28 cellular contexts compared by ENCODE assay signal in the genomic region with DNA sequence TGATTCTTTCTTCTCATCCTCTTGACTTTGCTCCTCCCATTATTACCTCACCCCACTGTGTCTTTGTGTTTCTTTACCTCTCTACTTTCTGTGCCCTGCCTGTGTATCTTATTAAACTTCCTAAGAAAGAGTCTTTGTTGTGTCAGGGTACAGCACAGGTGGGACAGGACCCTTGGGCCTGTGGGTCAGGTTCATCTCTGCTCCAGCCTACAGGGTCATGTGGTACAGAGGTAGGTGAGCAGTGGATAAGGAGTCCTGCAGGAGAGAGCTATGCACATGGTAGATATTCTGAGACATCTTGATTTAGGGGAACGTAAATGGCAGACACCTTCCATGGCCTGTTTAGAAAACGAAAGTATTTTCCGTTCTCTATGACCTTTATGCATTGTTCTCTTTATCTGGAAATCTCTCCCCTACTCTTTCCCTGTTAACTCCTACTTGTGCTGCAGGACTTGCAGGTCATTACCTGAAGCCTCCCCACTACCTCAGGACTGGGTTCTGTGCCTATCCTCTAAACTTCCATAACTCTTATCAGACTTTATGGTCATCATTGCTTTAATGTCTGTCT. TPM values are rescaled to one million over a fixed set of nuclear protein-coding genes. Genes with fewer than 3 reads are reported as not detected.
DNase-seq lines count a peak whose midpoint lies in the region; ATAC-seq, FAIRE-seq and TF ChIP-seq lines count a peak whose summit lies in the region.
"Had no signal": no experiment of that assay in that cellular context is flagged by ENCODE, and none has a peak within 500 bp of the region (broad histone marks: within the 10 kb centered on the region; RNA-seq: fewer than 3 reads in every experiment).

No MANE protein-coding gene starts in this region.

- H3K4me3 ChIP-seq in heart left ventricle (peak overlapping the region in 3 of 12 donors; percentile 3 to 15 (median 7)), adrenal gland (peak overlapping the region in 1 of 4 donors; percentile 29), kidney (ENCODE audit: low read length in 2 of 2) (peak overlapping the region; percentile 4 to 22), subcutaneous abdominal adipose tissue (ENCODE audit: low read depth in 1 of 5, low read length in 5 of 5) (peak overlapping the region in 4 of 5 donors; percentile 11 to 51 (median 24))
- H3K4me3 ChIP-seq: ovary, SK-N-MC had no signal

- TF ChIP-seq POLR2A in heart left ventricle (IDR thresholded peaks at IDR 0.05) (no peak), adrenal gland (IDR thresholded peaks at IDR 0.05) (no peak)

- H3K4me1 ChIP-seq in heart left ventricle, result peaks cover 0 to 30% (median 12%) of the 10 kb centered on the region in 12 donors
- peaks cover 8 to 46% of the 10 kb centered on the region in 2 donors for H3K4me1 ChIP-seq in adrenal gland (replicated peaks in 1 of 2)
- no peaks in the 10 kb centered on the region for H3K4me1 ChIP-seq in kidney (ENCODE audit: control insufficient read depth in 1 of 2, insufficient read depth in 1 of 2, low read depth in 1 of 2, low read length in 2 of 2)
- peaks cover 0 to 30% (median 3%) of the 10 kb centered on the region in 5 donors for H3K4me1 ChIP-seq in subcutaneous abdominal adipose tissue (ENCODE audit: control insufficient read depth in 5 of 5, insufficient read depth in 5 of 5, low read length in 5 of 5)
- H3K4me1 ChIP-seq: breast epithelium had no signal

- H3K27ac ChIP-seq in heart left ventricle (peak overlapping the region in 3 of 12 donors; percentile 22 to 58 (median 52)), adrenal gland (peak overlapping the region in 3 of 5 donors; percentile 30 to 70 (median 58)), kidney (ENCODE audit: low read depth in 2 of 2, low read length in 2 of 2) (no peak overlapping the region), subcutaneous abdominal adipose tissue (ENCODE audit: low read depth, low read length) (no peak overlapping the region)
- H3K27ac ChIP-seq: breast epithelium, KMS-11, ovary, SK-N-MC had no signal

- FAIRE-seq in kidney (lab: Jason Lieb, UNC), result no peak
- FAIRE-seq: A204.1, GM18507, HTR-8/SVneo, RCC 7860 had no signal

- no peaks in the 10 kb centered on the region for H3K27me3 ChIP-seq in heart left ventricle
- no peaks in the 10 kb centered on the region for H3K27me3 ChIP-seq in adrenal gland
- no peaks in the 10 kb centered on the region for H3K27me3 ChIP-seq in subcutaneous abdominal adipose tissue (ENCODE audit: control insufficient read depth in 5 of 5, insufficient read depth in 4 of 5, low read length in 5 of 5)
- H3K27me3 ChIP-seq: breast epithelium, ovary had no signal

- no peaks in the 10 kb centered on the region for H3K9me3 ChIP-seq in heart left ventricle
- no peaks in the 10 kb centered on the region for H3K9me3 ChIP-seq in adrenal gland (replicated peaks in 1 of 3)
- no peaks in the 10 kb centered on the region for H3K9me3 ChIP-seq in kidney (ENCODE audit: control insufficient read depth in 1 of 2, low read length in 2 of 2)
- H3K9me3 ChIP-seq in subcutaneous abdominal adipose tissue (ENCODE audit: control insufficient read depth in 5 of 5, low read length in 5 of 5), result no peaks in the 10 kb centered on the region
- H3K9me3 ChIP-seq: breast epithelium, ovary had no signal

- no peaks in the 10 kb centered on the region for H3K36me3 ChIP-seq in heart left ventricle
- H3K36me3 ChIP-seq in adrenal gland (replicated peaks in 1 of 2), result no peaks in the 10 kb centered on the region
- H3K36me3 ChIP-seq in kidney (ENCODE audit: control insufficient read depth in 1 of 2, insufficient read depth in 2 of 2, low read length in 2 of 2), result no peaks in the 10 kb centered on the region
- no peaks in the 10 kb centered on the region for H3K36me3 ChIP-seq in subcutaneous abdominal adipose tissue (ENCODE audit: control insufficient read depth in 5 of 5, insufficient read depth in 5 of 5, low read length in 5 of 5)
- H3K36me3 ChIP-seq: breast epithelium, ovary had no signal

- H3K9ac ChIP-seq in kidney (ENCODE audit: low read length in 2 of 2), result no peak overlapping the region
- H3K9ac ChIP-seq in subcutaneous abdominal adipose tissue (ENCODE audit: low read length in 5 of 5), result no peak overlapping the region
- H3K9ac ChIP-seq: KMS-11 had no signal

- DNase-seq in heart left ventricle, result no peak
- no peak for DNase-seq in Right ventricle myocardium inferior (ENCODE audit: missing footprints)
- DNase-seq in adrenal gland, result no peak
- no peak for DNase-seq in kidney
- DNase-seq in effector CD8-positive, alpha-beta T cell (lab: John Stamatoyannopoulos, UW), result no peak
- DNase-seq: activated CD4-positive, alpha-beta T cell treated with anti-CD3 and anti-CD28 coated beads for 4 hours; activated naive CD4-positive, alpha-beta T cell; activated T-cell treated with anti-CD3 and anti-CD28 coated beads, Interleukin-2, amount 50 U/mL, for 48 hours; AML-193; CD8-positive, alpha-beta T cell; GF-D8; midbrain; NCI-H1694; NCI-H2171; NCI-H510A treated with DMSO at 0.1 percent for 48 hours; ovary; right cardiac atrium; stimulated activated CD4-positive, alpha-beta T cell treated with anti-CD3 and anti-CD28 coated beads, Interleukin-15, amount 100 ng/mL, for 24 hours had no signal

- intact Hi-C loops in heart left ventricle (cut with DNase I) (no loop called here), Right ventricle myocardium inferior (cut with DNase I) (no loop called here), adrenal gland (cut with DNase I) (no loop called here), kidney (cut with DNase I) (no loop called here)

- peak in 3 of 4 donors; percentile 19 to 31 (median 22) for ATAC-seq in heart left ventricle
- no peak for ATAC-seq in Right ventricle myocardium inferior
- ATAC-seq in GM18511 (IDR thresholded peaks at IDR 0.05; ENCODE audit: unreplicated experiment), result no peak
- ATAC-seq in HG03139 (IDR thresholded peaks at IDR 0.05; ENCODE audit: unreplicated experiment), result no peak
- ATAC-seq: CD8-positive, alpha-beta T cell had no signal

- TF ChIP-seq CTCF in heart left ventricle (IDR thresholded peaks at IDR 0.05), result no peak
- TF ChIP-seq CTCF in adrenal gland (IDR thresholded peaks at IDR 0.05), result no peak
- no peak for TF ChIP-seq CTCF in kidney (IDR thresholded peaks at IDR 0.05; ENCODE audit: borderline replicate concordance, extremely low read depth, insufficient read depth)

- 17 to 44% (median 31%) methylated on average over 3 of the region's 3 CpGs for WGBS in heart left ventricle, 4 donors
- 31 to 45% (median 33%) methylated on average over 3 of the region's 3 CpGs for WGBS in adrenal gland, 4 donors

RNA-seq across cellular contexts. Expression of a gene that starts 9.9 kb away (rescaled TPM):
- total RNA-seq in heart left ventricle (1 to 10 TPM in 8 of 9 donors, under 1 TPM in 1; 0.99 to 4.0 (median 2.8) TPM), Right ventricle myocardium inferior (2.5 TPM), adrenal gland (10 to 100 TPM; 13.8 to 53.4 (median 35.2) TPM), kidney (10.7 TPM)
- polyA plus RNA-seq in heart left ventricle (1 to 10 TPM; 1.3 to 2.5 TPM), adrenal gland (10 to 100 TPM; 10.6 to 15.8 (median 14.8) TPM), kidney (ENCODE audit: insufficient read depth, low read depth, low replicate concordance) (20.3 TPM)

RNA-seq across cellular contexts. Expression of a gene that starts 50.9 kb away (rescaled TPM):
- 100 to 1,000 TPM in 4 of 9 donors, 10 to 100 TPM in 5; 56.7 to 190 (median 95.9) TPM for total RNA-seq in heart left ventricle
- polyA plus RNA-seq in heart left ventricle, result 100 to 1,000 TPM in 1 of 2 donors, 10 to 100 TPM in 1; 35.2 to 162 TPM
- total RNA-seq in Right ventricle myocardium inferior, result 88.0 TPM
- 100 to 1,000 TPM in 2 of 8 donors, 10 to 100 TPM in 6; 31.8 to 182 (median 68.8) TPM for total RNA-seq in adrenal gland
- 100 to 1,000 TPM in 1 of 3 donors, 10 to 100 TPM in 2; 32.1 to 165 (median 41.8) TPM for polyA plus RNA-seq in adrenal gland
- 34.7 TPM for total RNA-seq in kidney
- 17.0 TPM for polyA plus RNA-seq in kidney (ENCODE audit: insufficient read depth, low read depth, low replicate concordance)

Comparison
In these comparisons a context has a peak if more than half of its experiments do, and no peak if none do; other contexts are left out.
1. ATAC-seq: peak in heart left ventricle (3 of 4); none in Right ventricle myocardium inferior (single experiment), GM18511 (single experiment) and HG03139 (single experiment).
2. H3K27ac ChIP-seq: peak in adrenal gland (3 of 5); none in kidney (0 of 2) and subcutaneous abdominal adipose tissue (single experiment).